ENCODE assay signal across 8 cellular contexts in the genomic region with DNA sequence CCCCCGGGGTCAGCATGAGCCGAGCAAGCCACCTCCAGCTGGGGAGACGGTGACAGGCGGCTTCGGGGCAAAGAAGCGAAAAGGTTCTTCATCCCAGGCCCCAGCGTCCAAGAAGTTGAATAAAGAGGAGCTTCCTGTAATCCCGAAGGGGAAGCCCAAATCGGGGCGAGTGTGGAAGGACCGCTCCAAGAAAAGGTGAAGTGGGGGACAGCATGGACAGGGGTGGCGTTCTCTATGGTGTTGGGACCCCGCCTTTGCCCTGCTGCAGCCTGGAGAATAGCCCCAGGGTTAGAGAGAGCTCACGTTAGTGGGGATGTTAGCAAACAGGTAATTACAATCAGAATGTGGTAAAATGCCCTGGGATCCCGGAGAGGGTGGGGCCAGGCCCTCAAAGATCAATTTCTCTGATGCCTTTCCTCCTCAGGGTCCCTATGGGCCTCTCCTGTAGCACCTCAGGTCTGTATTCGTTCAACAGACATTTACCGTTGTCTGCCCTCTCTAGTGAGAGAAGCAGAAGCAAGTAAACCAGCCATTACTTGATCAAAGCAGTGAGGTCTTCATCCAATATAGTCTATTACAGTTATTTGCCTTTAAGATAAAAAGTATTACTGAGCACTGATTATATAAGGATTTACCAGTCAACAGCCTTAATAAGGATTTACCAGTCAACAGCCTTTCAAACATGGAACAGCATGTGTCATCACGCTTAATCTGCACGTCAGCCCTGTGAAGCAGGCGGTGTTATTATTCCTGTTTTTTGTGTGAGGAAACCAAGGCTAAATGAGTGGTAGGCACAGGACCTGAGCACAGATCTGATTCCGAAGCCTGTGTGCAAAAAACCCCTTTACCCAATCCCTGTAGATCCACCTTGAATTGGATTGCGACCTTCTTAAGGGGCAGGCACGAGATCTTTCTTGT. TPM values are rescaled to one million over a fixed set of nuclear protein-coding genes. Genes with fewer than 3 reads are reported as not detected.
DNase-seq lines count a peak whose midpoint lies in the region; ATAC-seq and TF ChIP-seq lines count a peak whose summit lies in the region.

No MANE protein-coding gene starts in this region.

- TF ChIP-seq CTCF in LNCaP clone FGC (IDR thresholded peaks at IDR 0.05; ENCODE audit: control insufficient read depth, extremely low read depth, insufficient read depth) = no peak
- no peak for TF ChIP-seq CTCF in chondrocyte (IDR thresholded peaks at IDR 0.05)

- peak overlapping the region; percentile 88 for H3K4me3 ChIP-seq in BLaER1
- H3K4me3 ChIP-seq in LNCaP clone FGC (ENCODE audit: low read depth, low read length) = peak overlapping the region; percentile 99

- peaks cover 56% of the 10 kb centered on the region for H3K4me1 ChIP-seq in BLaER1

- DNase-seq in LNCaP clone FGC (ENCODE audit: low read depth) = no peak
- DNase-seq in chondrocyte (ENCODE audit: low spot score) = no peak
- DNase-seq in myocyte (ENCODE audit: low read depth) = peak; percentile 8
- DNase-seq in kidney tubule cell (ENCODE audit: low spot score) = no peak
- DNase-seq in H4 (ENCODE audit: low spot score) = no peak

- H3K4me2 ChIP-seq in BLaER1 = peak overlapping the region; percentile 97

- H3K27me3 ChIP-seq in BLaER1 = no peaks in the 10 kb centered on the region

- H3K4me1 Mint-ChIP-seq in chondrocyte (ENCODE audit: low read depth) = peaks cover 57% of the 10 kb centered on the region

- peak overlapping the region; percentile 51 for H3K27ac Mint-ChIP-seq in chondrocyte (ENCODE audit: unreplicated experiment)

- H3K27me3 Mint-ChIP-seq in chondrocyte (ENCODE audit: low read depth) = peaks cover 3% of the 10 kb centered on the region

- peaks cover 2% of the 10 kb centered on the region for H3K36me3 Mint-ChIP-seq in chondrocyte (ENCODE audit: low read depth)

- no peak for ATAC-seq in HG02798 (IDR thresholded peaks at IDR 0.05; ENCODE audit: poor library complexity, unreplicated experiment)
- no peak for ATAC-seq in activated CD4-positive, CD25-positive, alpha-beta regulatory T cell treated with anti-CD3 and anti-CD28 coated beads, Interleukin-2, amount 50 U/mL, for 24 hours

- H3K4me3 Mint-ChIP-seq in chondrocyte (ENCODE audit: unreplicated experiment) = peak overlapping the region; percentile 82

- peaks cover 51% of the 10 kb centered on the region for H4K20me1 ChIP-seq in BLaER1

- no peaks in the 10 kb centered on the region for H3K9me3 Mint-ChIP-seq in chondrocyte (ENCODE audit: low read depth)

- peaks cover 13% of the 10 kb centered on the region; the same call in 1 of the 2 replicates for H3K36me3 ChIP-seq in BLaER1

- H3K9me3 ChIP-seq in BLaER1 = no peaks in the 10 kb centered on the region

- peak overlapping the region; percentile 88 for H3K27ac ChIP-seq in BLaER1

- peak overlapping the region; percentile 92 for H3K9ac ChIP-seq in BLaER1

RNA-seq across cellular contexts. Expression of a gene that starts 1.0 kb away (rescaled TPM):
- 16.6 to 18.6 TPM (median 17.7 TPM) in 3 replicates for total RNA-seq in chondrocyte
- 19.2 and 24.1 TPM in 2 replicates for total RNA-seq in myocyte
- polyA plus RNA-seq in myocyte (2012) = 25.9 TPM
- total RNA-seq in H4 (2014; rRNA removed; shearing (Covaris generic)) = 12.4 and 12.7 TPM in 2 replicates

RNA-seq across cellular contexts. Expression of a gene that starts 12.8 kb away (rescaled TPM):
- 0.12 TPM in 1 of 3 replicates, not detected in the others for total RNA-seq in chondrocyte
- total RNA-seq in myocyte = not detected in 2 replicates
- 0.03 TPM for polyA plus RNA-seq in myocyte (2012)
- total RNA-seq in H4 (2014; rRNA removed; shearing (Covaris generic)) = not detected in 2 replicates

RNA-seq across cellular contexts. Expression of a gene that starts 24.4 kb away (rescaled TPM):
- total RNA-seq in chondrocyte (0.40 to 0.49 TPM in 2 of 3 replicates, not detected in the other), myocyte (not detected in 2 replicates)
- not detected for polyA plus RNA-seq in myocyte (2012)
- 1.5 and 2.1 TPM in 2 replicates for total RNA-seq in H4 (2014; rRNA removed; shearing (Covaris generic))

RNA-seq across cellular contexts. Expression of a gene that starts 57.8 kb away (rescaled TPM):
- total RNA-seq in chondrocyte = not detected in 3 replicates
- not detected in 2 replicates for total RNA-seq in myocyte
- not detected for polyA plus RNA-seq in myocyte (2012)
- not detected in 2 replicates for total RNA-seq in H4 (2014; rRNA removed; shearing (Covaris generic))
